Comparison of ENCODE assay signal across 31 cellular contexts in the genomic region with DNA sequence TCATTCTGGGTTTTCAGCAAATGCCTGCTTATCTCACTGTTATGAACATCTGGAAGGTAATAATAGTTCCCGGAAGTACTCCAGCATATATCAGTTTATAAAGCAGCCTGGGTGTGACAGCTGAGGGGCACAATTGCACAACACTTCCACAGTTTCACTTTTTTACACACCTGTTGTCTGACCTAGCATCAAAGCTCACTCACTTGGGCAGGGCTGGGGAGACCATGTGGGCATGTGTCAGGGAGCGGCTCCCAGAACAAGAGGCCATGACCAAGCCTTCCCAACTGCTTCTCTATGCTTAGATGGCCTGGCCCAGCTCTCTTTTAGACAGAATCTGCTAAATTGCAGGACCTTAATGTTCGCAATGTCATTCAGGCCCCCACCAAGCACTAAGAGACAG.
"Had no signal": no experiment of that assay in that cellular context is flagged by ENCODE, and none has a peak within 500 bp of the region (broad histone marks: within the 10 kb centered on the region; RNA-seq: fewer than 3 reads in every experiment).

No MANE protein-coding gene starts in this region.

- H3K9ac ChIP-seq: KMS-11, SK-N-SH had no signal

- H3K4me1 Mint-ChIP-seq: activated CD4-positive, alpha-beta T cell treated with anti-CD3 and anti-CD28 coated beads, Interleukin-2, amount 10 ng/mL, durations not matched to agents 7 days and 5 days had no signal

- H3K4me2 ChIP-seq: KMS-11, SK-N-SH had no signal

- H3K9me3 ChIP-seq: adrenal gland, body of pancreas, breast epithelium, Peyer's patch, SJSA1, SK-N-SH had no signal

- H3K9me3 Mint-ChIP-seq: activated CD4-positive, alpha-beta T cell treated with anti-CD3 and anti-CD28 coated beads, Interleukin-2, amount 10 ng/mL, durations not matched to agents 7 days and 5 days; activated naive CD4-positive, alpha-beta T cell treated with anti-CD3 and anti-CD28 coated beads for 36 hours; activated naive CD4-positive, alpha-beta T cell treated with anti-CD3 and anti-CD28 coated beads, Interleukin-2, amount 50 U/mL, for 72 hours; activated T-cell treated with anti-CD3 and anti-CD28 coated beads, Interleukin-2, amount 50 U/mL, for 4 hours; activated T-helper 1 cell treated with anti-CD3 and anti-CD28 coated beads, Interleukin-12 subunit alpha, Interleukin-12 subunit beta, Interleukin-2, Interleukin-4 antibody, amounts not matched to agents 30 ng/mL and 10 ng/mL and 1 ng/mL, durations not matched to agents 14 hours and 24 hours and 36 hours; T-helper 1 cell treated with Interleukin-12 subunit alpha and Interleukin-12 subunit beta and Interleukin-4 antibody, amounts not matched to agents 30 μg/mL and 1 μg/mL, for 36 hours; T-helper 2 cell treated with Interferon-gamma antibody and Interleukin-4, amounts not matched to agents 5 μg/mL and 100 μg/mL, for 36 hours had no signal

- ATAC-seq: activated CD4-positive, alpha-beta T cell treated with anti-CD3 and anti-CD28 coated beads for 36 hours; activated CD4-positive, CD25-positive, alpha-beta regulatory T cell treated with anti-CD3 and anti-CD28 coated beads, Interleukin-2, amount 50 U/mL, for 24 hours; activated naive CD4-positive, alpha-beta T cell treated with anti-CD3 and anti-CD28 coated beads, Interleukin-2, amount 50 U/mL, for 72 hours; activated T-cell treated with anti-CD3 and anti-CD28 coated beads, Interleukin-2, amount 50 U/mL, for 4 hours; body of pancreas; PC-3 had no signal

- H3K27me3 ChIP-seq: adrenal gland, body of pancreas, breast epithelium, Peyer's patch, SJSA1 had no signal

- H3K27me3 Mint-ChIP-seq: activated CD4-positive, alpha-beta T cell treated with anti-CD3 and anti-CD28 coated beads for 36 hours; activated CD4-positive, alpha-beta T cell treated with anti-CD3 and anti-CD28 coated beads, Interleukin-2, amount 10 ng/mL, durations not matched to agents 7 days and 5 days had no signal

- H3K4me3 ChIP-seq: adrenal gland, body of pancreas, breast epithelium, Peyer's patch, SJSA1 had no signal

- H3K4me1 ChIP-seq: adrenal gland, body of pancreas, breast epithelium, SJSA1 had no signal

- H3K36me3 Mint-ChIP-seq: activated naive CD4-positive, alpha-beta T cell treated with anti-CD3 and anti-CD28 coated beads, Interleukin-2, amount 50 U/mL, for 72 hours had no signal

- H3K27ac ChIP-seq: adrenal gland, body of pancreas, breast epithelium, KMS-11, Peyer's patch, SJSA1 had no signal

- DNase-seq: activated CD4-positive, alpha-beta T cell treated with anti-CD3 and anti-CD28 coated beads for 36 hours; activated CD4-positive, alpha-beta T cell treated with anti-CD3 and anti-CD28 coated beads, Interleukin-2, amount 10 ng/mL, durations not matched to agents 7 days and 5 days; activated CD4-positive, alpha-beta T cell treated with anti-CD3 and anti-CD28 coated beads, Interleukin-2, amount 50 U/mL, for 48 hours; activated CD8-positive, alpha-beta memory T cell treated with anti-CD3 and anti-CD28 coated beads, Interleukin-2, amount 50 U/mL, for 4 hours; activated gamma-delta T cell treated with Interleukin-2 at 50 U/mL for 16 hours; activated naive CD4-positive, alpha-beta T cell treated with anti-CD3 and anti-CD28 coated beads for 36 hours; activated T-cell treated with anti-CD3 and anti-CD28 coated beads for 4 hours; activated T-cell treated with anti-CD3 and anti-CD28 coated beads, Interleukin-2, amount 50 U/mL, for 4 hours; adrenal gland; body of pancreas; NCI-H1092 treated with DMSO at 0.1 percent for 48 hours; NCI-H1417; NCI-H1930; NCI-H2081 treated with DMSO at 0.1 percent for 48 hours; NCI-H345; NCI-H524 treated with DMSO at 0.1 percent for 48 hours; NCI-H748 treated with DMSO at 0.1 percent for 48 hours; NK-92 treated with Interleukin-12 subunit alpha and Interleukin-12 subunit beta, amount 100 ng/mL, for 24 hours; PC-3; RPMI8226; SHP77 treated with DMSO at 0.1 percent for 48 hours; SK-N-SH had no signal

- H3K27ac Mint-ChIP-seq: activated CD4-positive, alpha-beta T cell treated with anti-CD3 and anti-CD28 coated beads for 36 hours; activated CD4-positive, alpha-beta T cell treated with anti-CD3 and anti-CD28 coated beads, Interleukin-2, amount 10 ng/mL, durations not matched to agents 7 days and 5 days; activated naive CD4-positive, alpha-beta T cell treated with anti-CD3 and anti-CD28 coated beads for 36 hours; activated naive CD4-positive, alpha-beta T cell treated with anti-CD3 and anti-CD28 coated beads, Interleukin-2, amount 50 U/mL, for 72 hours; activated T-helper 1 cell treated with anti-CD3 and anti-CD28 coated beads, Interleukin-12 subunit alpha, Interleukin-12 subunit beta, Interleukin-2, Interleukin-4 antibody, amounts not matched to agents 30 ng/mL and 10 ng/mL and 1 ng/mL, durations not matched to agents 14 hours and 24 hours and 36 hours; T-helper 1 cell treated with Interleukin-12 subunit alpha and Interleukin-12 subunit beta and Interleukin-4 antibody, amounts not matched to agents 30 μg/mL and 1 μg/mL, for 36 hours; T-helper 2 cell treated with Interferon-gamma antibody and Interleukin-4, amounts not matched to agents 5 μg/mL and 100 μg/mL, for 36 hours had no signal

- H3K36me3 ChIP-seq: adrenal gland, breast epithelium, Peyer's patch, SJSA1 had no signal

- H3K4me3 Mint-ChIP-seq: activated CD4-positive, alpha-beta T cell treated with anti-CD3 and anti-CD28 coated beads for 36 hours; activated CD4-positive, alpha-beta T cell treated with anti-CD3 and anti-CD28 coated beads, Interleukin-2, amount 10 ng/mL, durations not matched to agents 7 days and 5 days; activated naive CD4-positive, alpha-beta T cell treated with anti-CD3 and anti-CD28 coated beads for 36 hours; activated T-cell treated with anti-CD3 and anti-CD28 coated beads, Interleukin-2, amount 50 U/mL, for 4 hours; activated T-helper 1 cell treated with anti-CD3 and anti-CD28 coated beads, Interleukin-12 subunit alpha, Interleukin-12 subunit beta, Interleukin-2, Interleukin-4 antibody, amounts not matched to agents 30 ng/mL and 10 ng/mL and 1 ng/mL, durations not matched to agents 14 hours and 24 hours and 36 hours; T-helper 1 cell treated with Interleukin-12 subunit alpha and Interleukin-12 subunit beta and Interleukin-4 antibody, amounts not matched to agents 30 μg/mL and 1 μg/mL, for 36 hours; T-helper 2 cell treated with Interferon-gamma antibody and Interleukin-4, amounts not matched to agents 5 μg/mL and 100 μg/mL, for 36 hours had no signal
